In the genomic region with DNA sequence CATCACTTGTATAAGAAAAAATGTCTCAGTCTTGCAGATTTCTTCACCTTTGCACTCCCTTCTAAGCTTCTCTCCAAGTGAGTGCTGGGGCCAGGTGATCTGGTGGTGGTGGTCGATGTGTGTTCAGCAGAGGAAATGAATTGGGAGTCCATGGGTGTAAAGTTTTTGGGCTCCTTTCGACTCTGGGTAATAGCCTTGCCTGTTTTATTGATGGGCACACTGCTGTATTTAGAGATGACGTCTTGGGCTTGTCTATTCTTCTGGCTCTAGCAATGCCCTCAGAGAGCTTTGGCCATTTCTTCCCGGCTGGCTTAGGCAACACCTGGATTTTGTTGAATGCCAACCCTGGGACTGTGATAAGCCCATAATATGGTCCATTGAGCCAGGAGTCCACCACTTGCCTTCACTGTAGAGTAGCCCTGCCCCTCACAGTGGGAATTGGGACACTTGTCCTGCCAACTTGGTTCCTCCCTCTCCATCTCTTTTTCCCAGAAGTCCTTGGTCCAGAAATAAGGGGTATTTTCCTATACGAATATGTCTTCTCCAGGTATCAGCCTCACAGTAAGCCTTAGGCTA, we compare ENCODE assay signal across 1 cellular context.
TF ChIP-seq lines count a peak whose summit lies in the region.

No MANE protein-coding gene starts in this region.

TF ChIP-seq in GM23338, 12 proteins besides CTCF, POLR2A, EP300 and RAD21 (continued from another document):
- TF ChIP-seq, protein P1, sequence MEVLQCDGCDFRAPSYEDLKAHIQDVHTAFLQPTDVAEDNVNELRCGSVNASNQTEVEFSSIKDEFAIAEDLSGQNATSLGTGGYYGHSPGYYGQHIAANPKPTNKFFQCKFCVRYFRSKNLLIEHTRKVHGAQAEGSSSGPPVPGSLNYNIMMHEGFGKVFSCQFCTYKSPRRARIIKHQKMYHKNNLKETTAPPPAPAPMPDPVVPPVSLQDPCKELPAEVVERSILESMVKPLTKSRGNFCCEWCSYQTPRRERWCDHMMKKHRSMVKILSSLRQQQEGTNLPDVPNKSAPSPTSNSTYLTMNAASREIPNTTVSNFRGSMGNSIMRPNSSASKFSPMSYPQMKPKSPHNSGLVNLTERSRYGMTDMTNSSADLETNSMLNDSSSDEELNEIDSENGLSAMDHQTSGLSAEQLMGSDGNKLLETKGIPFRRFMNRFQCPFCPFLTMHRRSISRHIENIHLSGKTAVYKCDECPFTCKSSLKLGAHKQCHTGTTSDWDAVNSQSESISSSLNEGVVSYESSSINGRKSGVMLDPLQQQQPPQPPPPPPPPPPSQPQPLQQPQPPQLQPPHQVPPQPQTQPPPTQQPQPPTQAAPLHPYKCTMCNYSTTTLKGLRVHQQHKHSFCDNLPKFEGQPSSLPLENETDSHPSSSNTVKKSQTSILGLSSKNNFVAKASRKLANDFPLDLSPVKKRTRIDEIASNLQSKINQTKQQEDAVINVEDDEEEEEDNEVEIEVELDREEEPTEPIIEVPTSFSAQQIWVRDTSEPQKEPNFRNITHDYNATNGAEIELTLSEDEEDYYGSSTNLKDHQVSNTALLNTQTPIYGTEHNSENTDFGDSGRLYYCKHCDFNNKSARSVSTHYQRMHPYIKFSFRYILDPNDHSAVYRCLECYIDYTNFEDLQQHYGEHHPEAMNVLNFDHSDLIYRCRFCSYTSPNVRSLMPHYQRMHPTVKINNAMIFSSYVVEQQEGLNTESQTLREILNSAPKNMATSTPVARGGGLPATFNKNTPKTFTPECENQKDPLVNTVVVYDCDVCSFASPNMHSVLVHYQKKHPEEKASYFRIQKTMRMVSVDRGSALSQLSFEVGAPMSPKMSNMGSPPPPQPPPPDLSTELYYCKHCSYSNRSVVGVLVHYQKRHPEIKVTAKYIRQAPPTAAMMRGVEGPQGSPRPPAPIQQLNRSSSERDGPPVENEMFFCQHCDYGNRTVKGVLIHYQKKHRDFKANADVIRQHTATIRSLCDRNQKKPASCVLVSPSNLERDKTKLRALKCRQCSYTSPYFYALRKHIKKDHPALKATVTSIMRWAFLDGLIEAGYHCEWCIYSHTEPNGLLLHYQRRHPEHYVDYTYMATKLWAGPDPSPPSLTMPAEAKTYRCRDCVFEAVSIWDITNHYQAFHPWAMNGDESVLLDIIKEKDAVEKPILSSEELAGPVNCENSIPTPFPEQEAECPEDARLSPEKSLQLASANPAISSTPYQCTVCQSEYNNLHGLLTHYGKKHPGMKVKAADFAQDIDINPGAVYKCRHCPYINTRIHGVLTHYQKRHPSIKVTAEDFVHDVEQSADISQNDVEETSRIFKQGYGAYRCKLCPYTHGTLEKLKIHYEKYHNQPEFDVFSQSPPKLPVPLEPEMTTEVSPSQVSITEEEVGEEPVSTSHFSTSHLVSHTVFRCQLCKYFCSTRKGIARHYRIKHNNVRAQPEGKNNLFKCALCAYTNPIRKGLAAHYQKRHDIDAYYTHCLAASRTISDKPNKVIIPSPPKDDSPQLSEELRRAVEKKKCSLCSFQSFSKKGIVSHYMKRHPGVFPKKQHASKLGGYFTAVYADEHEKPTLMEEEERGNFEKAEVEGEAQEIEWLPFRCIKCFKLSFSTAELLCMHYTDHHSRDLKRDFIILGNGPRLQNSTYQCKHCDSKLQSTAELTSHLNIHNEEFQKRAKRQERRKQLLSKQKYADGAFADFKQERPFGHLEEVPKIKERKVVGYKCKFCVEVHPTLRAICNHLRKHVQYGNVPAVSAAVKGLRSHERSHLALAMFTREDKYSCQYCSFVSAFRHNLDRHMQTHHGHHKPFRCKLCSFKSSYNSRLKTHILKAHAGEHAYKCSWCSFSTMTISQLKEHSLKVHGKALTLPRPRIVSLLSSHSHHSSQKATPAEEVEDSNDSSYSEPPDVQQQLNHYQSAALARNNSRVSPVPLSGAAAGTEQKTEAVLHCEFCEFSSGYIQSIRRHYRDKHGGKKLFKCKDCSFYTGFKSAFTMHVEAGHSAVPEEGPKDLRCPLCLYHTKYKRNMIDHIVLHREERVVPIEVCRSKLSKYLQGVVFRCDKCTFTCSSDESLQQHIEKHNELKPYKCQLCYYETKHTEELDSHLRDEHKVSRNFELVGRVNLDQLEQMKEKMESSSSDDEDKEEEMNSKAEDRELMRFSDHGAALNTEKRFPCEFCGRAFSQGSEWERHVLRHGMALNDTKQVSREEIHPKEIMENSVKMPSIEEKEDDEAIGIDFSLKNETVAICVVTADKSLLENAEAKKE (CRISPR knock-in tag; IDR thresholded peaks at IDR 0.05): no peak
